ENCODE assay signal across 7 cellular contexts in the genomic region with DNA sequence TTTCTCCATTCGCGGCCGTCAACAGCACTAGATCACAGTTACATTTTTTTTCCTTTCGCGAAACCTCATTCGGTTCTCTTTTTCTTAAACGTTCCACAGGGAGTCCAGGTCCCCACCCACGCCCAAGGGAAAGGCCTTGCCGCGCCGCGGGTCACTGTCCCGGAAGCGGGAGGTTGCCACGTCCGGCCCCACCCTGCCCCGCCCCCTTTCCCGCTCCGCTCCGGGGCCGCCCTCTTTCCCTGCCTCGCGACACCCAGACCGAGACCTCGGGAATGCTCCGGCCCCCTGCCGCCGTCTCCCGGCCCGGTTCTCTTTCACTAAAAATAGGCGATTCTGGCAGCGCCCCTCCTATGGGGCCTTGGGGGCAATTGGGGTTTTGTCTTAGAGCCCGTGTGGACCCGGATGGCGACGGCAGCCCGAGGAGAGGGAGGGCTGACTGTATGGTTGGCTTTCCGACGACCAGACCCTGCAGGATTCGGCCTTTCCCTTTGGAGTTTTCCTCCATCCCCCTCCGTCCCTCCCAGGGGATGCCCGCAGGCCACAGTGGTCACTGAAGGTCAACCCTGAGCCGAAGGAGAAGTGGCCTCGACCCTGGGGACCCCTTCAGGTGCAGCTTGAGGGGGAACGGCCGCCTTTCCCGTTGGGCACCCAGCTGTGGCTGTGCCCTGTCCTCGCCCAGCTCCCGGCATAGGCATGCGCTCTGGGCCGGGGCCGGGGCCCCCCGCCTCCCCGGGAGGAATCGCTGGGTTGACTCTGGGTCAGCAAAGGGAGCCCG. TPM values are rescaled to one million over a fixed set of nuclear protein-coding genes. Genes with fewer than 3 reads are reported as not detected.
DNase-seq lines count a peak whose midpoint lies in the region; ATAC-seq and TF ChIP-seq lines count a peak whose summit lies in the region.

No MANE protein-coding gene starts in this region.

- DNase-seq in activated CD4-positive, alpha-beta T cell treated with anti-CD3 and anti-CD28 coated beads for 24 hours (ENCODE audit: low read depth in 2 of 2): peak; percentile 62 to 81
- DNase-seq in dorsolateral prefrontal cortex (peak; percentile 76 to 90 (median 84)), medulla oblongata (ENCODE audit: extremely low spot score) (peak; percentile 87), NCI-H1417 treated with DMSO at 0.1 percent for 48 hours (lab: John Stamatoyannopoulos, UW) (no peak)
- peak; percentile 70 for DNase-seq in stimulated activated CD8-positive, alpha-beta memory T cell treated with anti-CD3 and anti-CD28 coated beads, Interleukin-12 subunit alpha, Interleukin-12 subunit beta, amount 100 ng/mL, for 24 hours (ENCODE audit: extremely low read depth)

- H3K27me3 ChIP-seq in dorsolateral prefrontal cortex: no peaks in the 10 kb centered on the region

- H3K27ac ChIP-seq in dorsolateral prefrontal cortex: peak overlapping the region; percentile 81 to 99 (median 96)

- peak overlapping the region; percentile 44 to 96 (median 81) for H3K4me3 ChIP-seq in dorsolateral prefrontal cortex

- TF ChIP-seq CTCF in dorsolateral prefrontal cortex (IDR thresholded peaks at IDR 0.05 in 54 of 56, conservative IDR thresholded peaks at IDR 0.05 in 2 of 56; ENCODE audit: low read depth in 1 of 56, partially characterized antibody in 56 of 56): peak in 16 of 56 donors; percentile 4 to 43 (median 19)

- intact Hi-C loops in dorsolateral prefrontal cortex (cut with DNase I): loop anchor here (2.0 to 10.0 kb wide), 2 partner anchors 14 to 62 kb away; partner anchors contain the start of gene TRIM52 (in 1 of the 2)

- ATAC-seq in GM19025 (IDR thresholded peaks at IDR 0.05; ENCODE audit: low read depth, unreplicated experiment) (peak; percentile 38), HG03280 (IDR thresholded peaks at IDR 0.05; ENCODE audit: unreplicated experiment) (peak; percentile 52)

RNA-seq across cellular contexts. Expression of gene RACK1, which starts 2.8 kb away (rescaled TPM):
- total RNA-seq in dorsolateral prefrontal cortex: 100 to 1,000 TPM; 308 to 570 (median 390) TPM

RNA-seq across cellular contexts. Expression of gene TRIM52, which starts 14.5 kb away (rescaled TPM):
- 10 to 100 TPM; 19.8 to 50.9 (median 31.6) TPM for total RNA-seq in dorsolateral prefrontal cortex

RNA-seq across cellular contexts. Expression of gene TRIM41, which starts 23.4 kb away (rescaled TPM):
- 100 to 1,000 TPM in 1 of 120 experiments, 10 to 100 TPM in 119; 33.1 to 102 (median 48.0) TPM for total RNA-seq in dorsolateral prefrontal cortex

RNA-seq across cellular contexts. Expression of gene TRIM7, which starts 41.5 kb away (rescaled TPM):
- 1 to 10 TPM; 1.6 to 8.4 (median 4.0) TPM for total RNA-seq in dorsolateral prefrontal cortex
